In genomic region chr9:9214052-9214451, GRCh38 we compare ENCODE assay signal across 17 cellular contexts.
A peak's percentile ranks its signal among the peaks of the same experiment; 100 is the strongest.
DNase-seq lines count a peak whose midpoint lies in the region; FAIRE-seq and TF ChIP-seq lines count a peak whose summit lies in the region.
"Had no signal": no experiment of that assay in that cellular context is flagged by ENCODE, and none has a peak within 500 bp of the region (broad histone marks: within the 10 kb centered on the region; RNA-seq: fewer than 3 reads in every experiment).

No MANE protein-coding gene starts in this region.

- no peaks in the 10 kb centered on the region for H3K36me3 Mint-ChIP-seq in nephron (ENCODE audit: low read depth)
- H3K36me3 Mint-ChIP-seq: CD4-positive, alpha-beta memory T cell had no signal

- no peak overlapping the region for H3K4me3 Mint-ChIP-seq in nephron
- H3K4me3 Mint-ChIP-seq: CD4-positive, alpha-beta memory T cell had no signal

- H3K9me3 Mint-ChIP-seq in nephron: peaks cover 2% of the 10 kb centered on the region

- no peak for FAIRE-seq in frontal cortex (lab: Jason Lieb, UNC)

- DNase-seq in DMS53 (lab: John Stamatoyannopoulos, UW) (peak; percentile 66), NCI-H1930 (lab: John Stamatoyannopoulos, UW) (peak; percentile 69 to 71), NCI-H82 treated with DMSO at 0.1 percent for 48 hours (lab: John Stamatoyannopoulos, UW; ENCODE audit: unreplicated experiment) (peak; percentile 23), frontal cortex (ENCODE audit: low spot score in 2 of 2) (no peak), NCI-H2227 treated with DMSO at 0.1 percent for 48 hours (lab: John Stamatoyannopoulos, UW) (no peak), GM10266 (ENCODE audit: extremely low spot score) (no peak), NCI-H2081 treated with DMSO at 0.1 percent for 48 hours (lab: John Stamatoyannopoulos, UW) (no peak)
- DNase-seq: Calu3; CD4-positive, alpha-beta memory T cell; DMS79; H7; NCI-H1694; NCI-H2107; NCI-H526 treated with DMSO at 0.1 percent for 48 hours; SW 1271; T-helper 2 cell had no signal

- peaks cover 28% of the 10 kb centered on the region for H3K4me1 Mint-ChIP-seq in nephron
- H3K4me1 Mint-ChIP-seq: CD4-positive, alpha-beta memory T cell had no signal

- H3K27ac Mint-ChIP-seq in nephron: peak overlapping the region; percentile 28 to 87 (median 79)
- H3K27ac Mint-ChIP-seq: CD4-positive, alpha-beta memory T cell had no signal

- TF ChIP-seq CTCF in nephron (IDR thresholded peaks at IDR 0.05; ENCODE audit: unreplicated experiment in 3 of 3) (no peak), GM10266 (IDR thresholded peaks at IDR 0.05; ENCODE audit: control insufficient read depth, insufficient read depth, low read depth, missing control alignments) (no peak)

- no peaks in the 10 kb centered on the region for H3K27me3 Mint-ChIP-seq in nephron (ENCODE audit: low read depth)
- H3K27me3 Mint-ChIP-seq: CD4-positive, alpha-beta memory T cell had no signal

Comparison
In these comparisons a context has a peak if more than half of its experiments do, and no peak if none do; other contexts are left out.
1. DNase-seq: peak in DMS53 (single experiment), NCI-H1930 (2 of 2) and NCI-H82 treated with DMSO at 0.1 percent for 48 hours (single experiment); none in frontal cortex (0 of 2), NCI-H2227 treated with DMSO at 0.1 percent for 48 hours (single experiment), GM10266 (single experiment) and NCI-H2081 treated with DMSO at 0.1 percent for 48 hours (single experiment).